In genomic region chr9:32550609-32551490, GRCh38 we compare ENCODE assay signal across 8 cellular contexts. TPM values are rescaled to one million over a fixed set of nuclear protein-coding genes. Genes with fewer than 3 reads are reported as not detected.
DNase-seq lines count a peak whose midpoint lies in the region; ATAC-seq lines count a peak whose summit lies in the region.

No MANE protein-coding gene starts in this region.

- no peaks in the 10 kb centered on the region for H3K27me3 Mint-ChIP-seq in effector memory CD8-positive, alpha-beta T cell

- H3K18ac ChIP-seq in mesenchymal stem cell (ENCODE audit: low read depth in 1 of 2, low read length in 2 of 2) = peak overlapping the region in 1 of 2 experiments; percentile 6

- H3K27me3 ChIP-seq in mesenchymal stem cell (ENCODE audit: control insufficient read depth in 1 of 2, insufficient read depth in 1 of 2, low read length in 2 of 2) = no peaks in the 10 kb centered on the region

- H3K36me3 Mint-ChIP-seq in effector memory CD8-positive, alpha-beta T cell (ENCODE audit: insufficient read depth) = peaks cover 28% of the 10 kb centered on the region

- peak overlapping the region in 1 of 2 experiments; percentile 67 for H3K4ac ChIP-seq in mesenchymal stem cell (ENCODE audit: low read depth in 1 of 2, low read length in 2 of 2)

- H2BK5ac ChIP-seq in mesenchymal stem cell (ENCODE audit: low read depth, low read length, poor library complexity, severe bottlenecking) = no peak overlapping the region

- H4K91ac ChIP-seq in mesenchymal stem cell (ENCODE audit: low read length) = no peak overlapping the region

- peak overlapping the region; percentile 99 for H3K9ac ChIP-seq in mesenchymal stem cell (ENCODE audit: low read length)

- H3K36me3 ChIP-seq in mesenchymal stem cell (ENCODE audit: control insufficient read depth in 1 of 2, insufficient read depth in 2 of 2, low read depth in 1 of 2, low read length in 2 of 2) = peaks cover 0 to 14% of the 10 kb centered on the region in 2 experiments

- H3K27ac ChIP-seq in mesenchymal stem cell (ENCODE audit: low read length, poor library complexity, severe bottlenecking) = peak overlapping the region; percentile 88

- peaks cover 6% of the 10 kb centered on the region for H3K79me1 ChIP-seq in mesenchymal stem cell (replicated peaks; ENCODE audit: low read length, poor library complexity, severe bottlenecking)

- H2AK5ac ChIP-seq in mesenchymal stem cell (ENCODE audit: low read length, severe bottlenecking) = peak overlapping the region; percentile 41

- peak overlapping the region; percentile 18 for H2AFZ ChIP-seq in mesenchymal stem cell (ENCODE audit: low read depth, low read length)

- peak overlapping the region; percentile 95 to 96 for H3K4me3 Mint-ChIP-seq in effector memory CD8-positive, alpha-beta T cell

- no peaks in the 10 kb centered on the region for H3K9me3 ChIP-seq in mesenchymal stem cell (ENCODE audit: control insufficient read depth, low read length)

- peak; percentile 62 for ATAC-seq in GM21360 (IDR thresholded peaks at IDR 0.05; ENCODE audit: unreplicated experiment)
- peak; percentile 80 for ATAC-seq in effector memory CD8-positive, alpha-beta T cell (replicated peaks)

- peak overlapping the region; percentile 68 for H3K4me2 ChIP-seq in mesenchymal stem cell (ENCODE audit: low read length, poor library complexity, severe bottlenecking)

- no peak overlapping the region for H4K8ac ChIP-seq in mesenchymal stem cell (ENCODE audit: low read length)

- H3K23ac ChIP-seq in mesenchymal stem cell (ENCODE audit: low read length in 2 of 2) = peak overlapping the region in 1 of 2 experiments; percentile 83

- peak overlapping the region in 1 of 2 experiments; percentile 11 for H3K14ac ChIP-seq in mesenchymal stem cell (ENCODE audit: low read length in 2 of 2)

- H3K27ac Mint-ChIP-seq in effector memory CD8-positive, alpha-beta T cell = peak overlapping the region; percentile 97 to 98

- peaks cover 3% of the 10 kb centered on the region for H3K4me1 ChIP-seq in mesenchymal stem cell (ENCODE audit: control insufficient read depth, insufficient read depth, low read depth, low read length)

- peak overlapping the region in 1 of 2 experiments; percentile 32 for H2BK12ac ChIP-seq in mesenchymal stem cell (ENCODE audit: low read length in 2 of 2)

- H3K4me3 ChIP-seq in mesenchymal stem cell (ENCODE audit: insufficient read depth in 1 of 2, low read depth in 1 of 2, low read length in 2 of 2) = peak overlapping the region; percentile 87 to 99

- no peak overlapping the region for H2BK120ac ChIP-seq in mesenchymal stem cell (ENCODE audit: low read depth, low read length)

- DNase-seq in COLO829 (ENCODE audit: low spot score) (peak; percentile 97), HT-29 (ENCODE audit: low spot score) (peak; percentile 86), mesenchymal stem cell (peak; percentile 95)
- peak; percentile 93 for DNase-seq in NK-92 treated with Interleukin-12 subunit alpha and Interleukin-12 subunit beta, amount 100 ng/mL, for 24 hours (lab: John Stamatoyannopoulos, UW)
- peak; percentile 79 to 85 (median 83) for DNase-seq in activated CD8-positive, alpha-beta memory T cell treated with anti-CD3 and anti-CD28 coated beads for 48 hours (ENCODE audit: low read depth in 2 of 3, low spot score in 2 of 3)
- DNase-seq in effector memory CD8-positive, alpha-beta T cell = peak; percentile 92 to 95 (median 93)
- DNase-seq in stimulated activated CD8-positive, alpha-beta memory T cell treated with anti-CD3 and anti-CD28 coated beads, Interleukin-12 subunit alpha, Interleukin-12 subunit beta, amount 100 ng/mL, for 4 hours (ENCODE audit: low read depth) = peak; percentile 90

- peaks cover 25 to 62% of the 10 kb centered on the region in 2 donors for H3K4me1 Mint-ChIP-seq in effector memory CD8-positive, alpha-beta T cell (ENCODE audit: low read depth in 2 of 2)

- H2BK15ac ChIP-seq in mesenchymal stem cell (ENCODE audit: low read depth, poor library complexity, severe bottlenecking) = no peak overlapping the region

- no peaks in the 10 kb centered on the region for H3K9me3 Mint-ChIP-seq in effector memory CD8-positive, alpha-beta T cell

- WGBS in mesenchymal stem cell = under 1% methylated on average over 55 of the region's 75 CpGs

RNA-seq across cellular contexts. Expression of gene SMIM27, which starts 1.3 kb away (rescaled TPM):
- 1.9 and 3.3 TPM in 2 replicates for total RNA-seq in HT-29 (2014; rRNA removed; shearing (Covaris generic))
- 21.5 TPM for polyA plus RNA-seq in mesenchymal stem cell (2013, experiment 1 of 2)
- polyA plus RNA-seq in mesenchymal stem cell (2013, experiment 2 of 2) = 22.9 TPM

RNA-seq across cellular contexts. Expression of gene TOPORS, which starts 1.5 kb away (rescaled TPM):
- 11.3 and 12.9 TPM in 2 replicates for total RNA-seq in HT-29 (2014; rRNA removed; shearing (Covaris generic))
- 18.3 TPM for polyA plus RNA-seq in mesenchymal stem cell (2013, experiment 1 of 2)
- 18.6 TPM for polyA plus RNA-seq in mesenchymal stem cell (2013, experiment 2 of 2)

RNA-seq across cellular contexts. Expression of gene NDUFB6, which starts 22.1 kb away (rescaled TPM):
- 37.8 and 48.1 TPM in 2 replicates for total RNA-seq in HT-29 (2014; rRNA removed; shearing (Covaris generic))
- polyA plus RNA-seq in mesenchymal stem cell (2013, experiment 1 of 2) = 66.2 TPM
- polyA plus RNA-seq in mesenchymal stem cell (2013, experiment 2 of 2) = 72.8 TPM

RNA-seq across cellular contexts. Expression of gene RIGI, which starts 24.9 kb away (rescaled TPM):
- 3.2 and 3.8 TPM in 2 replicates for total RNA-seq in HT-29 (2014; rRNA removed; shearing (Covaris generic))
- 10.3 TPM for polyA plus RNA-seq in mesenchymal stem cell (2013, experiment 1 of 2)
- polyA plus RNA-seq in mesenchymal stem cell (2013, experiment 2 of 2) = 10.4 TPM

Comparison
In these comparisons a context has a peak if more than half of its experiments do, and no peak if none do; other contexts are left out.
1. Peak in every context shown above with its lines: DNase-seq, ATAC-seq, H3K4me3 ChIP-seq and H3K27ac ChIP-seq.